ENCODE assay signal across 21 cellular contexts in genomic region chr3:14351617-14352001, GRCh38.
"Had no signal": no experiment of that assay in that cellular context is flagged by ENCODE, and none has a peak within 500 bp of the region (broad histone marks: within the 10 kb centered on the region; RNA-seq: fewer than 3 reads in every experiment).

No MANE protein-coding gene starts in this region.

- H2AFZ ChIP-seq: neural progenitor cell had no signal

- H3K36me3 ChIP-seq: heart right ventricle, neural progenitor cell, ovary, prostate gland, vagina, WERI-Rb-1 had no signal

- H3K36me3 Mint-ChIP-seq: memory B cell; neural progenitor cell; stimulated activated naive B cell treated with anti-CD40 and anti-IgM and Interleukin-4, amounts not matched to agents 10 μg/mL and 1 μg/mL and 100 μg/mL, for 72 hours; type B pancreatic cell had no signal

- H3K9me3 Mint-ChIP-seq: activated naive CD4-positive, alpha-beta T cell treated with anti-CD3 and anti-CD28 coated beads for 36 hours; activated T-cell treated with anti-CD3 and anti-CD28 coated beads, Interleukin-2, amount 50 U/mL, for 4 hours; memory B cell; neural progenitor cell; stimulated activated naive B cell treated with anti-CD40 and anti-IgM and Interleukin-4, amounts not matched to agents 10 μg/mL and 1 μg/mL and 100 μg/mL, for 72 hours; T-helper 2 cell treated with Interferon-gamma antibody and Interleukin-4, amounts not matched to agents 5 μg/mL and 100 μg/mL, for 36 hours; type B pancreatic cell had no signal

- ATAC-seq: activated T-cell treated with anti-CD3 and anti-CD28 coated beads, Interleukin-2, amount 50 U/mL, for 4 hours; heart right ventricle; left cardiac atrium had no signal

- H3K4me3 Mint-ChIP-seq: activated naive CD4-positive, alpha-beta T cell treated with anti-CD3 and anti-CD28 coated beads for 36 hours; activated T-cell treated with anti-CD3 and anti-CD28 coated beads, Interleukin-2, amount 50 U/mL, for 4 hours; memory B cell; neural progenitor cell; stimulated activated naive B cell treated with anti-CD40 and anti-IgM and Interleukin-4, amounts not matched to agents 10 μg/mL and 1 μg/mL and 100 μg/mL, for 72 hours; T-helper 2 cell treated with Interferon-gamma antibody and Interleukin-4, amounts not matched to agents 5 μg/mL and 100 μg/mL, for 36 hours; type B pancreatic cell had no signal

- H3K9me3 ChIP-seq: heart right ventricle, ovary, prostate gland, testis, vagina had no signal

- H3K4me1 ChIP-seq: heart right ventricle, prostate gland, testis, vagina had no signal

- H3K4me1 Mint-ChIP-seq: stimulated activated naive B cell treated with anti-CD40 and anti-IgM and Interleukin-4, amounts not matched to agents 10 μg/mL and 1 μg/mL and 100 μg/mL, for 72 hours had no signal

- H3K4me3 ChIP-seq: coronary artery, heart right ventricle, neural progenitor cell, ovary, prostate gland, vagina had no signal

- H3K27ac ChIP-seq: coronary artery, heart right ventricle, neural progenitor cell, ovary, prostate gland, testis, vagina, WERI-Rb-1 had no signal

- H3K9ac ChIP-seq: neural progenitor cell had no signal

- H3K27me3 ChIP-seq: ovary, testis, vagina had no signal

- H3K4me2 ChIP-seq: neural progenitor cell had no signal

- H3K27ac Mint-ChIP-seq: activated naive CD4-positive, alpha-beta T cell treated with anti-CD3 and anti-CD28 coated beads for 36 hours; memory B cell; stimulated activated naive B cell treated with anti-CD40 and anti-IgM and Interleukin-4, amounts not matched to agents 10 μg/mL and 1 μg/mL and 100 μg/mL, for 72 hours; T-helper 2 cell treated with Interferon-gamma antibody and Interleukin-4, amounts not matched to agents 5 μg/mL and 100 μg/mL, for 36 hours; type B pancreatic cell had no signal

- DNase-seq: activated CD4-positive, alpha-beta T cell treated with anti-CD3 and anti-CD28 coated beads, Interleukin-2, amount 50 U/mL, for 4 hours; activated CD8-positive, alpha-beta memory T cell treated with anti-CD3 and anti-CD28 coated beads for 24 hours; activated CD8-positive, alpha-beta memory T cell treated with anti-CD3 and anti-CD28 coated beads, Interleukin-2, amount 50 U/mL, for 4 hours; activated naive CD4-positive, alpha-beta T cell treated with anti-CD3 and anti-CD28 coated beads for 36 hours; activated T-cell treated with anti-CD3 and anti-CD28 coated beads, Interleukin-2, amount 50 U/mL, for 4 hours; cerebellar nuclear complex; heart right ventricle; islet precursor cell; left cardiac atrium; ovary; stimulated activated CD4-positive, alpha-beta T cell treated with anti-CD3 and anti-CD28 coated beads, Interleukin-2, amount 100 ng/mL, for 48 hours; stimulated activated naive B cell treated with anti-CD40 and anti-IgM and Interleukin-4, amounts not matched to agents 10 μg/mL and 1 μg/mL and 100 μg/mL, for 72 hours; WERI-Rb-1 had no signal
